15 cellular contexts compared by ENCODE assay signal in the genomic region with DNA sequence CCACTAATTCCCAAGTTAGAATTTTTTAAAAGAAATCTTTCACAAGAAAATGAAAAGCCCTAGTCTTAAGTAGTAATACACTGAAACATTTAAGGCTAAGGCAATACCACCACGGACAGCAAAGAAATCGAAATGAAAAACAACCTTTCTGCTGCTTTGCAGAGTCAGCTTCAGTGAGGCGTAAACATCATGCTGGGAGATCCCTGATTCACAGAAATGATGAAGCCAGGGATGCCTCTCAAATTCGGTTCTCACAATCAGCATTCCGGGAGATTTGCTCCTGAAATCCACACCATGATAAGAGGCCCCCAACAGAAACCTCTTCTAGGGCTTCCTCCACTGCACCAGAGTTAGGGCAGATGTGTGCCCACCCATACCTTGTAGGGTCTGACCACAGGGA. TPM values are rescaled to one million over a fixed set of nuclear protein-coding genes. Genes with fewer than 3 reads are reported as not detected.
DNase-seq lines count a peak whose midpoint lies in the region; TF ChIP-seq lines count a peak whose summit lies in the region.
"Had no signal": no experiment of that assay in that cellular context is flagged by ENCODE, and none has a peak within 500 bp of the region (broad histone marks: within the 10 kb centered on the region; RNA-seq: fewer than 3 reads in every experiment).

No MANE protein-coding gene starts in this region.

- H3K4me1 ChIP-seq in Loucy (ENCODE audit: insufficient read depth, low read length, poor library complexity, severe bottlenecking) (peaks cover 71% of the 10 kb centered on the region), mesenchymal stem cell (ENCODE audit: control insufficient read depth, insufficient read depth, low read depth, low read length) (peaks cover 29% of the 10 kb centered on the region), suprapubic skin (peaks cover 38% of the 10 kb centered on the region)

- H4K20me1 ChIP-seq in Loucy (ENCODE audit: insufficient read depth, low read length, poor library complexity, severe bottlenecking): peaks cover 11% of the 10 kb centered on the region

- H3K4ac ChIP-seq in mesenchymal stem cell (ENCODE audit: low read depth in 1 of 2, low read length in 2 of 2): no peak overlapping the region

- peaks cover 15% of the 10 kb centered on the region for H3F3A ChIP-seq in Loucy (ENCODE audit: low read depth)

- WGBS in mesenchymal stem cell: 67% methylated on average over 5 of the region's 5 CpGs
- WGBS in suprapubic skin: 50% methylated on average over 5 of the region's 5 CpGs

- TF ChIP-seq EP300 in suprapubic skin (IDR thresholded peaks at IDR 0.05): no peak

- no peak overlapping the region for H2AK5ac ChIP-seq in mesenchymal stem cell (ENCODE audit: low read length, severe bottlenecking)

- H3K36me3 ChIP-seq in Loucy (ENCODE audit: insufficient read depth, low read length) (peaks cover 10% of the 10 kb centered on the region; the same call in 1 of the 2 replicates), brain microvascular endothelial cell (replicated peaks) (peaks cover 21% of the 10 kb centered on the region), mesenchymal stem cell (ENCODE audit: control insufficient read depth in 1 of 2, insufficient read depth in 2 of 2, low read depth in 1 of 2, low read length in 2 of 2) (peaks cover 21 to 22% of the 10 kb centered on the region in 2 experiments), suprapubic skin (peaks cover 8% of the 10 kb centered on the region)

- H3K4me3 ChIP-seq in Loucy (ENCODE audit: low read length, poor library complexity, severe bottlenecking): peak overlapping the region; percentile 54
- no peak overlapping the region for H3K4me3 ChIP-seq in brain microvascular endothelial cell (ENCODE audit: low read depth, low read length)
- H3K4me3 ChIP-seq in mesenchymal stem cell (ENCODE audit: insufficient read depth in 1 of 2, low read depth in 1 of 2, low read length in 2 of 2): peak overlapping the region in 1 of 2 experiments; percentile 28
- no peak overlapping the region for H3K4me3 ChIP-seq in suprapubic skin

- in situ Hi-C loops in brain microvascular endothelial cell (cut with HindIII; ENCODE audit: low pct_ligation_motif_present, low sequenced_read_pairs): no loop called here

- H2BK120ac ChIP-seq in mesenchymal stem cell (ENCODE audit: low read depth, low read length): no peak overlapping the region

- peak overlapping the region; percentile 76 for H3K4me2 ChIP-seq in Loucy (ENCODE audit: low read depth, low read length, poor library complexity, severe bottlenecking)
- peak overlapping the region; percentile 12 for H3K4me2 ChIP-seq in mesenchymal stem cell (ENCODE audit: low read length, poor library complexity, severe bottlenecking)

- no peak overlapping the region for H3K18ac ChIP-seq in mesenchymal stem cell (ENCODE audit: low read depth in 1 of 2, low read length in 2 of 2)

- H3K27ac ChIP-seq in brain microvascular endothelial cell (peak overlapping the region; percentile 80), mesenchymal stem cell (ENCODE audit: low read length, poor library complexity, severe bottlenecking) (peak overlapping the region; percentile 63), suprapubic skin (peak overlapping the region; percentile 12)

- no peak overlapping the region for H2BK12ac ChIP-seq in mesenchymal stem cell (ENCODE audit: low read length in 2 of 2)

- H2BK5ac ChIP-seq in mesenchymal stem cell (ENCODE audit: low read depth, low read length, poor library complexity, severe bottlenecking): no peak overlapping the region

- H3K23ac ChIP-seq in mesenchymal stem cell (ENCODE audit: low read length in 2 of 2): no peak overlapping the region

- H4K91ac ChIP-seq in mesenchymal stem cell (ENCODE audit: low read length): no peak overlapping the region

- TF ChIP-seq CTCF in Loucy (conservative IDR thresholded peaks at IDR 0.05; ENCODE audit: low read length): no peak
- no peak for TF ChIP-seq CTCF in brain microvascular endothelial cell (IDR thresholded peaks at IDR 0.05; ENCODE audit: low read depth, low read length, missing control alignments)
- TF ChIP-seq CTCF in suprapubic skin (IDR thresholded peaks at IDR 0.05): no peak

- no peak overlapping the region for H4K8ac ChIP-seq in mesenchymal stem cell (ENCODE audit: low read length)

- no peaks in the 10 kb centered on the region for H3K9me2 ChIP-seq in Loucy (replicated peaks; ENCODE audit: low read depth, low read length)

- peaks cover 10% of the 10 kb centered on the region for H3K79me1 ChIP-seq in mesenchymal stem cell (replicated peaks; ENCODE audit: low read length, poor library complexity, severe bottlenecking)

- H3K79me2 ChIP-seq in Loucy (ENCODE audit: insufficient read depth, low read length): peaks cover 69% of the 10 kb centered on the region

- TF ChIP-seq POLR2A in suprapubic skin (IDR thresholded peaks at IDR 0.05): no peak

- no peak overlapping the region for H2BK15ac ChIP-seq in mesenchymal stem cell (ENCODE audit: low read depth, poor library complexity, severe bottlenecking)

- H3K9ac ChIP-seq in Loucy (ENCODE audit: low read depth, low read length, poor library complexity, severe bottlenecking) (peak overlapping the region; percentile 57), mesenchymal stem cell (ENCODE audit: low read length) (peak overlapping the region; percentile 58)

- H3K27me3 ChIP-seq in Loucy (ENCODE audit: insufficient read depth, low read length, poor library complexity, severe bottlenecking): no peaks in the 10 kb centered on the region
- H3K27me3 ChIP-seq in brain microvascular endothelial cell (replicated peaks): no peaks in the 10 kb centered on the region
- no peaks in the 10 kb centered on the region for H3K27me3 ChIP-seq in mesenchymal stem cell (ENCODE audit: control insufficient read depth in 1 of 2, insufficient read depth in 1 of 2, low read length in 2 of 2)
- H3K27me3 ChIP-seq in suprapubic skin: no peaks in the 10 kb centered on the region

- H3K9me3 ChIP-seq in Loucy (ENCODE audit: insufficient read depth, low read depth, low read length): no peaks in the 10 kb centered on the region
- H3K9me3 ChIP-seq in mesenchymal stem cell (ENCODE audit: control insufficient read depth, low read length): peaks cover 2% of the 10 kb centered on the region
- H3K9me3 ChIP-seq in suprapubic skin: no peaks in the 10 kb centered on the region

- DNase-seq in brain microvascular endothelial cell: peak; percentile 20
- no peak for DNase-seq in mesenchymal stem cell
- DNase-seq in suprapubic skin (ENCODE audit: low spot score in 2 of 2): no peak
- no peak for DNase-seq in Ammon's horn (ENCODE audit: low spot score)
- no peak for DNase-seq in DMS 273 treated with DMSO at 0.1 percent for 48 hours (lab: John Stamatoyannopoulos, UW)
- DNase-seq in mucosa of gallbladder (ENCODE audit: low spot score): no peak
- DNase-seq in NCI-H2029 treated with DMSO at 0.1 percent for 48 hours (lab: John Stamatoyannopoulos, UW): no peak
- DNase-seq: activated CD4-positive, alpha-beta T cell treated with anti-CD3 and anti-CD28 coated beads, Interleukin-2, amount 10 ng/mL, durations not matched to agents 7 days and 5 days; NCI-H1436 treated with DMSO at 0.1 percent for 48 hours had no signal

- no peak overlapping the region for H2AFZ ChIP-seq in Loucy (ENCODE audit: low read length)
- H2AFZ ChIP-seq in mesenchymal stem cell (ENCODE audit: low read depth, low read length): no peak overlapping the region

- no peak overlapping the region for H3K14ac ChIP-seq in mesenchymal stem cell (ENCODE audit: low read length in 2 of 2)

RNA-seq across cellular contexts. Expression of gene RRBP1, which starts 18.6 kb away (rescaled TPM):
- polyA plus RNA-seq in mesenchymal stem cell (2013, experiment 1 of 2): 209 TPM
- polyA plus RNA-seq in mesenchymal stem cell (2013, experiment 2 of 2): 195 TPM
- total RNA-seq in suprapubic skin (10 to 100 TPM; 37.5 to 52.3 (median 41.3) TPM), mucosa of gallbladder (355 TPM)

RNA-seq across cellular contexts. Expression of gene BANF2, which starts 36.3 kb away (rescaled TPM):
- not detected for polyA plus RNA-seq in mesenchymal stem cell (2013, experiment 1 of 2)
- not detected for polyA plus RNA-seq in mesenchymal stem cell (2013, experiment 2 of 2)
- total RNA-seq in suprapubic skin: not detected
- not detected for total RNA-seq in mucosa of gallbladder
- total RNA-seq: activated CD4-positive, alpha-beta T cell treated with anti-CD3 and anti-CD28 coated beads, Interleukin-2, amount 10 ng/mL, durations not matched to agents 7 days and 5 days; Daoy; endothelial cell of umbilical vein; mesenteric fat pad; NCI-H460 had no signal
- polyA plus RNA-seq: CD14-positive monocyte, endothelial cell of umbilical vein had no signal

Comparison
In these comparisons a context has a peak if more than half of its experiments do, and no peak if none do; other contexts are left out.
1. H3K27ac ChIP-seq: peak in every context shown above with its lines; median percentile 80 in brain microvascular endothelial cell; 63 in mesenchymal stem cell; 12 in suprapubic skin.